ENCODE assay signal across 20 cellular contexts in the genomic region with DNA sequence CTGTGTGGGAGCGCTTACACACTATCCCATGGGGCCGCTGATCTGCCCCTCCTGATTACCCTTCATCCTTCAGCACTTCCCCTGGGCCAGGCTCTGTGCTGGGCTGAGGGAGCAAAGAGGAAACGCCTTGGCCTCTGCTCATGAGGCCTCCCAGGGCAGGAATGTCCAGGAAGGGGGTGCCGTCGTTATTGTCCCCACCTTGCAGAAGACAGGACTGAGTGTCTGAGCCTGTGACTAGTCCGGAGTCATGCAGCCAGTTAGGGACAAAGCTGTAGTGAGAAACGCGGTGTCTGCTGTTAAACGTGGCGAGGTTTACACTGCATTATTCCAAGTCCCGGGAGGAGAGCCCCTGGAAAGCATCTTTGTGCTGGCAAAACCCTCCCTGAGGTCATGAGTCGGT.
DNase-seq lines count a peak whose midpoint lies in the region; FAIRE-seq and TF ChIP-seq lines count a peak whose summit lies in the region.
"Had no signal": no experiment of that assay in that cellular context is flagged by ENCODE, and none has a peak within 500 bp of the region (broad histone marks: within the 10 kb centered on the region; RNA-seq: fewer than 3 reads in every experiment).

No MANE protein-coding gene starts in this region.

- no peaks in the 10 kb centered on the region for H3K4me1 Mint-ChIP-seq in T-helper 2 cell treated with Interferon-gamma antibody and Interleukin-4, amounts not matched to agents 5 μg/mL and 100 μg/mL, for 36 hours (ENCODE audit: low read depth)
- H3K4me1 Mint-ChIP-seq: CD14-positive monocyte; CD4-positive, alpha-beta memory T cell had no signal

- no peak for TF ChIP-seq POLR2A in GM12891 (IDR thresholded peaks at IDR 0.05; ENCODE audit: low read depth, low read length)

- no peak for DNase-seq in caudate nucleus (lab: John Stamatoyannopoulos, UW)
- DNase-seq in osteoblast (ENCODE audit: insufficient read length, low spot score, missing footprints): peak; percentile 59
- DNase-seq in T-helper 9 cell: no peak
- DNase-seq in T-helper 2 cell treated with Interferon-gamma antibody and Interleukin-4, amounts not matched to agents 5 μg/mL and 100 μg/mL, for 36 hours (ENCODE audit: low spot score): no peak
- DNase-seq in activated naive CD4-positive, alpha-beta T cell (lab: John Stamatoyannopoulos, UW): no peak
- no peak for DNase-seq in GM12891 (ENCODE audit: insufficient read length, low spot score)
- DNase-seq: ACHN; CD4-positive, alpha-beta memory T cell; DMS153; DMS79; GF-D8; GM23248; HCEC 1CT had no signal

- no peak overlapping the region for H3K4me3 ChIP-seq in BLaER1 treated with 17β-estradiol and CSF1 and Interleukin-3, amounts not matched to agents 10 nM and 100 nM
- H3K4me3 ChIP-seq in osteoblast (ENCODE audit: insufficient read depth, low read length): no peak overlapping the region
- H3K4me3 ChIP-seq: GM23248 had no signal

- no peak overlapping the region for H3K4me3 Mint-ChIP-seq in T-helper 2 cell treated with Interferon-gamma antibody and Interleukin-4, amounts not matched to agents 5 μg/mL and 100 μg/mL, for 36 hours
- H3K4me3 Mint-ChIP-seq: CD14-positive monocyte; CD4-positive, alpha-beta memory T cell had no signal

- H3K9me3 ChIP-seq in BLaER1 treated with 17β-estradiol and CSF1 and Interleukin-3, amounts not matched to agents 10 nM and 100 nM (replicated peaks in 1 of 11): no peaks in the 10 kb centered on the region
- no peaks in the 10 kb centered on the region for H3K9me3 ChIP-seq in osteoblast (ENCODE audit: low read depth, low read length)
- H3K9me3 ChIP-seq: BE2C had no signal

- H3K9me3 Mint-ChIP-seq in T-helper 2 cell treated with Interferon-gamma antibody and Interleukin-4, amounts not matched to agents 5 μg/mL and 100 μg/mL, for 36 hours: no peaks in the 10 kb centered on the region
- H3K9me3 Mint-ChIP-seq: CD14-positive monocyte had no signal

- H3K4me1 ChIP-seq in BLaER1 treated with 17β-estradiol and CSF1 and Interleukin-3, amounts not matched to agents 10 nM and 100 nM: peaks cover 0 to 51% (median 37%) of the 10 kb centered on the region in 10 experiments; a peak in 17 of 20 replicates
- H3K4me1 ChIP-seq in osteoblast (ENCODE audit: insufficient read depth, low read length): no peaks in the 10 kb centered on the region

- no peaks in the 10 kb centered on the region for H3K36me3 ChIP-seq in BLaER1 treated with 17β-estradiol and CSF1 and Interleukin-3, amounts not matched to agents 10 nM and 100 nM
- no peaks in the 10 kb centered on the region for H3K36me3 ChIP-seq in osteoblast (ENCODE audit: insufficient read depth, low read length)
- H3K36me3 ChIP-seq: BE2C had no signal

- no peak overlapping the region for H2AFZ ChIP-seq in osteoblast (ENCODE audit: low read length)
- H2AFZ ChIP-seq: GM23248 had no signal

- H3K79me2 ChIP-seq in osteoblast (ENCODE audit: insufficient read depth, low read length): no peaks in the 10 kb centered on the region

- H4K20me1 ChIP-seq in BLaER1 treated with 17β-estradiol and CSF1 and Interleukin-3, amounts not matched to agents 10 nM and 100 nM: peaks cover 0 to 6% (median 0%) of the 10 kb centered on the region in 11 experiments; a peak in 3 of 22 replicates
- H4K20me1 ChIP-seq in osteoblast (ENCODE audit: insufficient read depth, low read length): no peaks in the 10 kb centered on the region

- no peak overlapping the region for H3K27ac ChIP-seq in BLaER1 treated with 17β-estradiol and CSF1 and Interleukin-3, amounts not matched to agents 10 nM and 100 nM
- peak overlapping the region; percentile 94 for H3K27ac ChIP-seq in caudate nucleus (ENCODE audit: low read depth, low read length)
- peak overlapping the region; percentile 96 for H3K27ac ChIP-seq in layer of hippocampus (ENCODE audit: low read depth, low read length)
- no peak overlapping the region for H3K27ac ChIP-seq in osteoblast (ENCODE audit: low read depth, low read length)
- H3K27ac ChIP-seq: GM23248 had no signal

- no peak overlapping the region for H3K27ac Mint-ChIP-seq in T-helper 2 cell treated with Interferon-gamma antibody and Interleukin-4, amounts not matched to agents 5 μg/mL and 100 μg/mL, for 36 hours
- H3K27ac Mint-ChIP-seq: CD4-positive, alpha-beta memory T cell had no signal

- H3K4me2 ChIP-seq in BLaER1 treated with 17β-estradiol and CSF1 and Interleukin-3, amounts not matched to agents 10 nM and 100 nM: peak overlapping the region in 9 of 11 experiments; percentile 34 to 88 (median 74); a peak in 18 of 22 replicates
- no peak overlapping the region for H3K4me2 ChIP-seq in osteoblast (ENCODE audit: insufficient read depth, low read length)

- no peaks in the 10 kb centered on the region for H3K27me3 ChIP-seq in BLaER1 treated with 17β-estradiol and CSF1 and Interleukin-3, amounts not matched to agents 10 nM and 100 nM
- H3K27me3 ChIP-seq in layer of hippocampus (ENCODE audit: control insufficient read depth, insufficient read depth, low read length) (no peaks in the 10 kb centered on the region), osteoblast (ENCODE audit: insufficient read depth, low read length) (peaks cover 11% of the 10 kb centered on the region)
- H3K27me3 ChIP-seq: BE2C had no signal

- no peak for FAIRE-seq in GM12891 (lab: Jason Lieb, UNC)
- FAIRE-seq: A204.1, GM19239, H54 had no signal

- peaks cover 2% of the 10 kb centered on the region for H3K27me3 Mint-ChIP-seq in T-helper 2 cell treated with Interferon-gamma antibody and Interleukin-4, amounts not matched to agents 5 μg/mL and 100 μg/mL, for 36 hours (ENCODE audit: low read depth)

- TF ChIP-seq CTCF in osteoblast (IDR thresholded peaks at IDR 0.05; ENCODE audit: extremely low read depth, low read depth, low read length): no peak

- H3K9ac ChIP-seq in BLaER1 treated with 17β-estradiol and CSF1 and Interleukin-3, amounts not matched to agents 10 nM and 100 nM: no peak overlapping the region
- H3K9ac ChIP-seq: GM23248 had no signal

- no peaks in the 10 kb centered on the region for H3K36me3 Mint-ChIP-seq in T-helper 2 cell treated with Interferon-gamma antibody and Interleukin-4, amounts not matched to agents 5 μg/mL and 100 μg/mL, for 36 hours (ENCODE audit: low read depth)
- H3K36me3 Mint-ChIP-seq: CD14-positive monocyte; CD4-positive, alpha-beta memory T cell had no signal

TF ChIP-seq in GM12891, 5 proteins besides CTCF, POLR2A, EP300 and RAD21:
- TF ChIP-seq PAX5 (IDR thresholded peaks at IDR 0.05; ENCODE audit: insufficient read depth, low read length, severe bottlenecking) (no peak), POU2F2 (IDR thresholded peaks at IDR 0.05; ENCODE audit: low read depth, low read length) (no peak), POLR2AphosphoS5 (IDR thresholded peaks at IDR 0.05; ENCODE audit: low read depth, low read length) (no peak), TAF1 (IDR thresholded peaks at IDR 0.05; ENCODE audit: low read depth, low read length) (no peak), SPI1 (IDR thresholded peaks at IDR 0.05; ENCODE audit: low read depth, low read length) (no peak)

Comparison
In these comparisons a context has a peak if more than half of its experiments do, and no peak if none do; other contexts are left out.
1. H3K27ac ChIP-seq: peak in caudate nucleus (single experiment) and layer of hippocampus (single experiment); none in BLaER1 treated with 17β-estradiol and CSF1 and Interleukin-3, amounts not matched to agents 10 nM and 100 nM (0 of 11) and osteoblast (single experiment).